8 cellular contexts compared by ENCODE assay signal in genomic region chr16:68091604-68092261, GRCh38. TPM values are rescaled to one million over a fixed set of nuclear protein-coding genes. Genes with fewer than 3 reads are reported as not detected.
A peak's percentile ranks its signal among the peaks of the same experiment; 100 is the strongest.
DNase-seq lines count a peak whose midpoint lies in the region; ATAC-seq and TF ChIP-seq lines count a peak whose summit lies in the region.

No MANE protein-coding gene starts in this region.

- ATAC-seq in HG02678 (IDR thresholded peaks at IDR 0.05; ENCODE audit: unreplicated experiment), result no peak

- TF ChIP-seq CTCF in LNCaP clone FGC (IDR thresholded peaks at IDR 0.05; ENCODE audit: control insufficient read depth, extremely low read depth, insufficient read depth), result no peak
- no peak for TF ChIP-seq CTCF in tibial nerve (IDR thresholded peaks at IDR 0.05)

- peaks cover 0 to 93% (median 46%) of the 10 kb centered on the region in 4 donors for H3K4me1 ChIP-seq in tibial nerve

- TF ChIP-seq EP300 in tibial nerve (IDR thresholded peaks at IDR 0.05), result no peak

- H3K4me3 Mint-ChIP-seq in activated T-helper 1 cell treated with anti-CD3 and anti-CD28 coated beads, Interleukin-12 subunit alpha, Interleukin-12 subunit beta, Interleukin-2, Interleukin-4 antibody, amounts not matched to agents 30 ng/mL and 10 ng/mL and 1 ng/mL, durations not matched to agents 14 hours and 24 hours and 36 hours, result peak overlapping the region; percentile 19

- WGBS in tibial nerve, 2 donors, result 94 to 96% methylated on average over 5 of the region's 5 CpGs

- intact Hi-C loops in activated T-helper 1 cell treated with anti-CD3 and anti-CD28 coated beads, Interleukin-12 subunit alpha, Interleukin-12 subunit beta, Interleukin-2, Interleukin-4 antibody, amounts not matched to agents 30 ng/mL and 10 ng/mL and 1 ng/mL, durations not matched to agents 14 hours and 24 hours and 36 hours (cut with micrococcal nuclease), result loop anchor here (2.0 to 5.0 kb wide), 5 partner anchors 41 to 196 kb away; no protein-coding TSS in a partner anchor

- no peaks in the 10 kb centered on the region for H3K9me3 ChIP-seq in tibial nerve

- peaks cover 85% of the 10 kb centered on the region for H3K4me1 Mint-ChIP-seq in activated T-helper 1 cell treated with anti-CD3 and anti-CD28 coated beads, Interleukin-12 subunit alpha, Interleukin-12 subunit beta, Interleukin-2, Interleukin-4 antibody, amounts not matched to agents 30 ng/mL and 10 ng/mL and 1 ng/mL, durations not matched to agents 14 hours and 24 hours and 36 hours (ENCODE audit: low read depth)

- H3K27me3 Mint-ChIP-seq in activated T-helper 1 cell treated with anti-CD3 and anti-CD28 coated beads, Interleukin-12 subunit alpha, Interleukin-12 subunit beta, Interleukin-2, Interleukin-4 antibody, amounts not matched to agents 30 ng/mL and 10 ng/mL and 1 ng/mL, durations not matched to agents 14 hours and 24 hours and 36 hours (ENCODE audit: insufficient read depth), result no peaks in the 10 kb centered on the region

- H3K9me3 Mint-ChIP-seq in activated T-helper 1 cell treated with anti-CD3 and anti-CD28 coated beads, Interleukin-12 subunit alpha, Interleukin-12 subunit beta, Interleukin-2, Interleukin-4 antibody, amounts not matched to agents 30 ng/mL and 10 ng/mL and 1 ng/mL, durations not matched to agents 14 hours and 24 hours and 36 hours, result no peaks in the 10 kb centered on the region

- peaks cover 11% of the 10 kb centered on the region for H3K36me3 Mint-ChIP-seq in activated T-helper 1 cell treated with anti-CD3 and anti-CD28 coated beads, Interleukin-12 subunit alpha, Interleukin-12 subunit beta, Interleukin-2, Interleukin-4 antibody, amounts not matched to agents 30 ng/mL and 10 ng/mL and 1 ng/mL, durations not matched to agents 14 hours and 24 hours and 36 hours (ENCODE audit: low read depth)

- no peaks in the 10 kb centered on the region for H3K36me3 ChIP-seq in tibial nerve

- peak overlapping the region; percentile 47 for H3K27ac Mint-ChIP-seq in activated T-helper 1 cell treated with anti-CD3 and anti-CD28 coated beads, Interleukin-12 subunit alpha, Interleukin-12 subunit beta, Interleukin-2, Interleukin-4 antibody, amounts not matched to agents 30 ng/mL and 10 ng/mL and 1 ng/mL, durations not matched to agents 14 hours and 24 hours and 36 hours

- no peak for TF ChIP-seq POLR2A in tibial nerve (IDR thresholded peaks at IDR 0.05)

- H3K27ac ChIP-seq in tibial nerve, result peak overlapping the region in 1 of 4 donors; percentile 41

- H3K27me3 ChIP-seq in tibial nerve, result no peaks in the 10 kb centered on the region

- DNase-seq in COLO668 (lab: John Stamatoyannopoulos, UW; ENCODE audit: unreplicated experiment), result peak; percentile 12
- DNase-seq in LNCaP clone FGC (ENCODE audit: low read depth), result peak; percentile 86
- DNase-seq in activated T-helper 1 cell treated with anti-CD3 and anti-CD28 coated beads, Interleukin-12 subunit alpha, Interleukin-12 subunit beta, Interleukin-2, Interleukin-4 antibody, amounts not matched to agents 30 ng/mL and 10 ng/mL and 1 ng/mL, durations not matched to agents 14 hours and 24 hours and 36 hours (ENCODE audit: low spot score), result no peak
- DNase-seq in lung microvascular endothelial cell (ENCODE audit: low read depth in 2 of 2), result peak; percentile 51 to 59
- no peak for DNase-seq in tibial nerve (ENCODE audit: low spot score in 2 of 2)
- DNase-seq in amniotic stem cell (lab: John Stamatoyannopoulos, UW), result no peak
- DNase-seq in COLO829 (ENCODE audit: low spot score), result no peak

- H3K4me3 ChIP-seq in LNCaP clone FGC (ENCODE audit: low read depth, low read length), result no peak overlapping the region
- H3K4me3 ChIP-seq in tibial nerve, result no peak overlapping the region

RNA-seq across cellular contexts. Expression of gene NFATC3, which starts 6.6 kb away (rescaled TPM):
- total RNA-seq in activated T-helper 1 cell treated with anti-CD3 and anti-CD28 coated beads, Interleukin-12 subunit alpha, Interleukin-12 subunit beta, Interleukin-2, Interleukin-4 antibody, amounts not matched to agents 30 ng/mL and 10 ng/mL and 1 ng/mL, durations not matched to agents 14 hours and 24 hours and 36 hours, result 152 and 157 TPM in 2 replicates
- total RNA-seq in lung microvascular endothelial cell (13.1 and 18.5 TPM in 2 replicates), tibial nerve (100 to 1,000 TPM in 2 of 4 donors, 10 to 100 TPM in 2; 81.4 to 105 (median 97.1) TPM)

Comparison
In these comparisons a context has a peak if more than half of its experiments do, and no peak if none do; other contexts are left out.
1. DNase-seq: peak in COLO668 (single experiment), LNCaP clone FGC (single experiment) and lung microvascular endothelial cell (2 of 2); none in activated T-helper 1 cell treated with anti-CD3 and anti-CD28 coated beads, Interleukin-12 subunit alpha, Interleukin-12 subunit beta, Interleukin-2, Interleukin-4 antibody, amounts not matched to agents 30 ng/mL and 10 ng/mL and 1 ng/mL, durations not matched to agents 14 hours and 24 hours and 36 hours (single experiment), tibial nerve (0 of 2), amniotic stem cell (single experiment) and COLO829 (single experiment).